Comparison of ENCODE assay signal across 9 cellular contexts in the genomic region with DNA sequence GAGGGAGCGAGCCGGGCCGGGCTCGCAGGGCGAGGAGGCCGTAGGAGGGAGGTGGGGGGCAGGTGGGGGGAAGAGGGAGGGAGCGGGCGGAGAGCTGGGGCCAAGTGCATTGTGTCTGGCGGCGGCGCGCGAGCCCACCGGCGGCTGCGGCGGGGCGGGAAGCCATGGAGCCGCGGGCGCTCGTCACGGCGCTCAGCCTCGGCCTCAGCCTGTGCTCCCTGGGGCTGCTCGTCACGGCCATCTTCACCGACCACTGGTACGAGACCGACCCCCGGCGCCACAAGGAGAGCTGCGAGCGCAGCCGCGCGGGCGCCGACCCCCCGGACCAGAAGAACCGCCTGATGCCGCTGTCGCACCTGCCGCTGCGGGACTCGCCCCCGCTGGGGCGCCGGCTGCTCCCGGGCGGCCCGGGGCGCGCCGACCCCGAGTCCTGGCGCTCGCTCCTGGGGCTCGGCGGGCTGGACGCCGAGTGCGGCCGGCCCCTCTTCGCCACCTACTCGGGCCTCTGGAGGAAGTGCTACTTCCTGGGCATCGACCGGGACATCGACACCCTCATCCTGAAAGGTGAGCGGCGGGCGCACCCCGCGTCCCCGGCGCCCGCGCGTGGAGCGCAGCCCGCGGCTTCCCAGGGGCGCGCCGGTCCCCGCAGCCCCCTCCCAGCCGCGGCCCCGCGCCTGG. TPM values are rescaled to one million over a fixed set of nuclear protein-coding genes. Genes with fewer than 3 reads are reported as not detected.
DNase-seq lines count a peak whose midpoint lies in the region; ATAC-seq, FAIRE-seq and TF ChIP-seq lines count a peak whose summit lies in the region.
"Had no signal": no experiment of that assay in that cellular context is flagged by ENCODE, and none has a peak within 500 bp of the region (broad histone marks: within the 10 kb centered on the region; RNA-seq: fewer than 3 reads in every experiment).

TMEM178A (plus strand) TSS at position 107 of the 678 bp plus-strand sequence; CDS start at position 165, 58 bp downstream.

- H3K4me1 Mint-ChIP-seq in astrocyte (ENCODE audit: low read depth, unreplicated experiment), result peaks cover 48% of the 10 kb centered on the region
- H3K4me1 Mint-ChIP-seq in stimulated activated memory B cell treated with anti-CD40 and anti-IgM and Interleukin-4, amounts not matched to agents 10 μg/mL and 1 μg/mL and 100 μg/mL, for 72 hours, result peaks cover 21% of the 10 kb centered on the region

- peaks cover 24% of the 10 kb centered on the region for H3K27me3 ChIP-seq in H7 (ENCODE audit: control insufficient read depth, insufficient read depth, low read length)
- H3K27me3 ChIP-seq in astrocyte (ENCODE audit: insufficient read depth, low read length), result peaks cover 36% of the 10 kb centered on the region
- peaks cover 50% of the 10 kb centered on the region for H3K27me3 ChIP-seq in iPS-20b (ENCODE audit: insufficient read depth, low read length)

- H3K9ac ChIP-seq in astrocyte (ENCODE audit: low read length) (peak within 1 kb of the TSS; percentile 69), iPS-20b (ENCODE audit: low read depth, low read length) (peak within 1 kb of the TSS; percentile 64; the same call in 1 of the 2 replicates)

- H3K9me3 ChIP-seq in astrocyte (ENCODE audit: insufficient read depth, low read depth, low read length) (no peaks in the 10 kb centered on the region), iPS-20b (ENCODE audit: insufficient read depth, low read depth, low read length) (no peaks in the 10 kb centered on the region)

- FAIRE-seq in astrocyte (lab: Jason Lieb, UNC) (no peak), urothelium cell line (lab: Jason Lieb, UNC) (no peak)
- FAIRE-seq: colon had no signal

- peak within 1 kb of the TSS; percentile 98 for H3K4me3 Mint-ChIP-seq in astrocyte (ENCODE audit: unreplicated experiment)
- H3K4me3 Mint-ChIP-seq in stimulated activated memory B cell treated with anti-CD40 and anti-IgM and Interleukin-4, amounts not matched to agents 10 μg/mL and 1 μg/mL and 100 μg/mL, for 72 hours, result peak within 1 kb of the TSS; percentile 76

- H3K4me3 ChIP-seq in AG09309 (ENCODE audit: control insufficient read depth, low read depth, low read length) (peak within 1 kb of the TSS; percentile 33), H7 (ENCODE audit: insufficient read depth, low read depth, low read length) (peak within 1 kb of the TSS; percentile 70), astrocyte (ENCODE audit: insufficient read depth, low read depth, low read length) (peak within 1 kb of the TSS; percentile 61), iPS-20b (ENCODE audit: low read length) (peak within 1 kb of the TSS; percentile 87)

- TF ChIP-seq CTCF in AG09309 (IDR thresholded peaks at IDR 0.05; ENCODE audit: control insufficient read depth, insufficient read depth, low read depth, low read length, missing control alignments), result no peak
- TF ChIP-seq CTCF in astrocyte (IDR thresholded peaks at IDR 0.05; ENCODE audit: insufficient read depth, low read depth, low read length), result no peak

- H4K20me1 ChIP-seq in astrocyte (ENCODE audit: insufficient read depth, low read length), result no peaks in the 10 kb centered on the region

- H3K27ac ChIP-seq in astrocyte (ENCODE audit: low read depth, low read length) (no peak within 1 kb of the TSS), iPS-20b (ENCODE audit: low read length) (no peak within 1 kb of the TSS)

- H3K4me1 ChIP-seq in astrocyte (ENCODE audit: insufficient read depth, low read length) (no peaks in the 10 kb centered on the region), iPS-20b (ENCODE audit: insufficient read depth, low read length) (peaks cover 13% of the 10 kb centered on the region)

- no peaks in the 10 kb centered on the region for H3K9me3 Mint-ChIP-seq in astrocyte (ENCODE audit: unreplicated experiment)
- H3K9me3 Mint-ChIP-seq in stimulated activated memory B cell treated with anti-CD40 and anti-IgM and Interleukin-4, amounts not matched to agents 10 μg/mL and 1 μg/mL and 100 μg/mL, for 72 hours, result no peaks in the 10 kb centered on the region

- no peaks in the 10 kb centered on the region for H3K36me3 ChIP-seq in H7 (replicated peaks; ENCODE audit: control insufficient read depth, insufficient read depth, low read length)
- no peaks in the 10 kb centered on the region for H3K36me3 ChIP-seq in astrocyte (ENCODE audit: insufficient read depth, low read length)
- no peaks in the 10 kb centered on the region for H3K36me3 ChIP-seq in iPS-20b (ENCODE audit: insufficient read depth, low read depth, low read length)

- H2AFZ ChIP-seq in astrocyte (ENCODE audit: low read depth, low read length), result peak within 1 kb of the TSS; percentile 80

- H3K27me3 Mint-ChIP-seq in astrocyte (ENCODE audit: low read depth, unreplicated experiment), result peaks cover 17% of the 10 kb centered on the region
- peaks cover 59% of the 10 kb centered on the region for H3K27me3 Mint-ChIP-seq in stimulated activated memory B cell treated with anti-CD40 and anti-IgM and Interleukin-4, amounts not matched to agents 10 μg/mL and 1 μg/mL and 100 μg/mL, for 72 hours

- H3K36me3 Mint-ChIP-seq in astrocyte (ENCODE audit: low read depth, unreplicated experiment), result peaks cover 6% of the 10 kb centered on the region
- H3K36me3 Mint-ChIP-seq in stimulated activated memory B cell treated with anti-CD40 and anti-IgM and Interleukin-4, amounts not matched to agents 10 μg/mL and 1 μg/mL and 100 μg/mL, for 72 hours, result no peaks in the 10 kb centered on the region

- H3K27ac Mint-ChIP-seq in astrocyte (ENCODE audit: unreplicated experiment), result peak within 1 kb of the TSS; percentile 84
- no peak within 1 kb of the TSS for H3K27ac Mint-ChIP-seq in stimulated activated memory B cell treated with anti-CD40 and anti-IgM and Interleukin-4, amounts not matched to agents 10 μg/mL and 1 μg/mL and 100 μg/mL, for 72 hours

- H3K79me2 ChIP-seq in astrocyte (ENCODE audit: insufficient read depth, low read length), result no peaks in the 10 kb centered on the region

- peak within 1 kb of the TSS; percentile 96 for H3K4me2 ChIP-seq in astrocyte (ENCODE audit: low read length)

- ATAC-seq in stimulated activated memory B cell treated with anti-CD40 and anti-IgM and Interleukin-4, amounts not matched to agents 10 μg/mL and 1 μg/mL and 100 μg/mL, for 72 hours, result peak; percentile 46
- no peak for ATAC-seq in GM19328 (IDR thresholded peaks at IDR 0.05; ENCODE audit: unreplicated experiment)
- ATAC-seq in GM18861 (IDR thresholded peaks at IDR 0.05; ENCODE audit: unreplicated experiment), result no peak

- no peak for DNase-seq in AG09309 (ENCODE audit: low read depth)
- DNase-seq in H7, result peak; percentile 93
- no peak for DNase-seq in astrocyte (ENCODE audit: low read depth)
- DNase-seq in urothelium cell line (ENCODE audit: low spot score), result no peak

RNA-seq across cellular contexts. Expression of gene TMEM178A, which starts in this region (rescaled TPM):
- total RNA-seq in H7 (2014; rRNA removed; shearing (Covaris generic)), result 7.1 and 8.1 TPM in 2 replicates
- 28.7 and 41.6 TPM in 2 replicates for total RNA-seq in astrocyte

Comparison
In these comparisons a context has a peak if more than half of its experiments do, and no peak if none do; other contexts are left out.
1. H3K4me3 ChIP-seq: peak in every context shown above with its lines; median percentile 87 in iPS-20b; 70 in H7; 61 in astrocyte; 33 in AG09309.